ENCODE assay signal across 1 cellular context in genomic region chr7:116770941-116771340, GRCh38.
TF ChIP-seq lines count a peak whose summit lies in the region.

No MANE protein-coding gene starts in this region.

TF ChIP-seq in HepG2, 621 proteins besides CTCF, POLR2A, EP300 and RAD21 (continued from another document):
- TF ChIP-seq ZNF609 (CRISPR knock-in tag; IDR thresholded peaks at IDR 0.05; ENCODE audit: borderline replicate concordance) = no peak
- no peak for TF ChIP-seq THAP11 (CRISPR knock-in tag; IDR thresholded peaks at IDR 0.05)
- no peak for TF ChIP-seq ZNF550 (CRISPR knock-in tag; IDR thresholded peaks at IDR 0.05; ENCODE audit: borderline replicate concordance)
- TF ChIP-seq ZNF430 (CRISPR knock-in tag; IDR thresholded peaks at IDR 0.05) = no peak
- TF ChIP-seq HMGXB3 (CRISPR knock-in tag; IDR thresholded peaks at IDR 0.05; ENCODE audit: borderline replicate concordance) = no peak
- TF ChIP-seq ZNF709 (CRISPR knock-in tag; IDR thresholded peaks at IDR 0.05) = no peak
- no peak for TF ChIP-seq ZNF232 (CRISPR knock-in tag; IDR thresholded peaks at IDR 0.05; ENCODE audit: borderline replicate concordance)
- TF ChIP-seq ATF5 (CRISPR knock-in tag; IDR thresholded peaks at IDR 0.05; ENCODE audit: low read depth) = no peak
- TF ChIP-seq SKIL (CRISPR knock-in tag; IDR thresholded peaks at IDR 0.05; ENCODE audit: borderline replicate concordance) = no peak
- TF ChIP-seq SKI (IDR thresholded peaks at IDR 0.05; ENCODE audit: partially characterized antibody) = no peak
- TF ChIP-seq TAF15 (IDR thresholded peaks at IDR 0.05; ENCODE audit: low read depth, low read length, poor library complexity, severe bottlenecking) = no peak
- no peak for TF ChIP-seq IRF1 (CRISPR knock-in tag; IDR thresholded peaks at IDR 0.05; ENCODE audit: low read depth)
- no peak for TF ChIP-seq KDM6A (CRISPR knock-in tag; IDR thresholded peaks at IDR 0.05; ENCODE audit: low read depth)
- TF ChIP-seq NCOA1 (CRISPR knock-in tag; IDR thresholded peaks at IDR 0.05) = no peak
- no peak for TF ChIP-seq SP4 (CRISPR knock-in tag; IDR thresholded peaks at IDR 0.05)
- TF ChIP-seq MEF2D (CRISPR knock-in tag; IDR thresholded peaks at IDR 0.05) = no peak
